10 cellular contexts compared by ENCODE assay signal in the genomic region with DNA sequence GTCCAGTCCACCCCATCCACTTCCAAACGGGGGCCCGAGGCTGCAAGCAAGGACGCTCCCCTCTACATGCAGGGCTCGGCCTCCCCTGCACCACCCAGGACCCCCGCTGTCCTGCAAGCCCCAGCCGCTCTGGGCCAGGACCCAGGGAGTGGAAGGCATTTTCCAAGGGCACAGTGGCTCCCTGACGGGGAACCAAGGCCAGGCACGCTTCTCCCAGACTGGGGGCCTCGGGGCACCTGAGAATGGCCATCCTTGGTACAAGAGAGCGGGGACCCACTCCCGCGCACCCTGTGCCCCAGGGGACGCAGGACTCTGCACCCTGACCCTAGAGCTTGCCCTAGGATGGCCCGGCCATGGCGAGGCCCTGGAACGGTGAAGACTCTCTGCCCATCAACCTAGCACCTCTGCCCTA. TPM values are rescaled to one million over a fixed set of nuclear protein-coding genes. Genes with fewer than 3 reads are reported as not detected.
DNase-seq lines count a peak whose midpoint lies in the region; ATAC-seq, FAIRE-seq and TF ChIP-seq lines count a peak whose summit lies in the region.
"Had no signal": no experiment of that assay in that cellular context is flagged by ENCODE, and none has a peak within 500 bp of the region (broad histone marks: within the 10 kb centered on the region; RNA-seq: fewer than 3 reads in every experiment).

No MANE protein-coding gene starts in this region.

- TF ChIP-seq RAD21 in SK-N-SH (IDR thresholded peaks at IDR 0.05; ENCODE audit: low read length), result no peak

- H3K27me3 Mint-ChIP-seq in activated T-helper 1 cell treated with anti-CD3 and anti-CD28 coated beads, Interleukin-12 subunit alpha, Interleukin-12 subunit beta, Interleukin-2, Interleukin-4 antibody, amounts not matched to agents 30 ng/mL and 10 ng/mL and 1 ng/mL, durations not matched to agents 14 hours and 24 hours and 36 hours (ENCODE audit: insufficient read depth), result peaks cover 45% of the 10 kb centered on the region

- H3K9me3 ChIP-seq in SK-N-SH, result no peaks in the 10 kb centered on the region; the same call in 1 of the 2 replicates
- no peaks in the 10 kb centered on the region for H3K9me3 ChIP-seq in kidney (ENCODE audit: control insufficient read depth in 1 of 2, low read length in 2 of 2)
- H3K9me3 ChIP-seq in BE2C, result no peaks in the 10 kb centered on the region
- H3K9me3 ChIP-seq: adrenal gland had no signal

- H3K9me3 Mint-ChIP-seq in activated T-helper 1 cell treated with anti-CD3 and anti-CD28 coated beads, Interleukin-12 subunit alpha, Interleukin-12 subunit beta, Interleukin-2, Interleukin-4 antibody, amounts not matched to agents 30 ng/mL and 10 ng/mL and 1 ng/mL, durations not matched to agents 14 hours and 24 hours and 36 hours, result no peaks in the 10 kb centered on the region
- no peaks in the 10 kb centered on the region for H3K9me3 Mint-ChIP-seq in stimulated activated effector memory CD8-positive, alpha-beta T cell treated with anti-CD3 and anti-CD28 coated beads, Interleukin-12 subunit alpha, Interleukin-12 subunit beta, amount 100 ng/mL, for 72 hours

- peak overlapping the region; percentile 83 for H3K4me2 ChIP-seq in SK-N-SH

- intact Hi-C loops in activated T-helper 1 cell treated with anti-CD3 and anti-CD28 coated beads, Interleukin-12 subunit alpha, Interleukin-12 subunit beta, Interleukin-2, Interleukin-4 antibody, amounts not matched to agents 30 ng/mL and 10 ng/mL and 1 ng/mL, durations not matched to agents 14 hours and 24 hours and 36 hours (cut with micrococcal nuclease), result loop anchor here (10.0 kb wide), 2 partner anchors 989 to 1579 kb away; partner anchors contain the start of gene GDI2
- intact Hi-C loops in kidney (cut with DNase I), result no loop called here

- CTCF ChIA-PET in SK-N-SH (lab: Yijun Ruan, JAX), result interaction anchor here (0.7 to 4.1 kb wide), 6 partner anchors 8 to 28 kb away, joined by 3 to 20 read pairs (median 7); no protein-coding TSS in a partner anchor

- TF ChIP-seq EP300 in SK-N-SH (IDR thresholded peaks at IDR 0.05; ENCODE audit: borderline replicate concordance in 1 of 2, low read depth in 1 of 2, low read length in 1 of 2), result no peak

- H3K4me1 Mint-ChIP-seq in activated T-helper 1 cell treated with anti-CD3 and anti-CD28 coated beads, Interleukin-12 subunit alpha, Interleukin-12 subunit beta, Interleukin-2, Interleukin-4 antibody, amounts not matched to agents 30 ng/mL and 10 ng/mL and 1 ng/mL, durations not matched to agents 14 hours and 24 hours and 36 hours (ENCODE audit: low read depth), result peaks cover 18% of the 10 kb centered on the region
- H3K4me1 Mint-ChIP-seq in stimulated activated effector memory CD8-positive, alpha-beta T cell treated with anti-CD3 and anti-CD28 coated beads, Interleukin-12 subunit alpha, Interleukin-12 subunit beta, amount 100 ng/mL, for 72 hours, result no peaks in the 10 kb centered on the region

- TF ChIP-seq CTCF in SK-N-SH (IDR thresholded peaks at IDR 0.05), result no peak
- no peak for TF ChIP-seq CTCF in kidney (IDR thresholded peaks at IDR 0.05; ENCODE audit: borderline replicate concordance, extremely low read depth, insufficient read depth)
- no peak for TF ChIP-seq CTCF in BE2C (IDR thresholded peaks at IDR 0.05; ENCODE audit: low read depth, low read length)

- peak overlapping the region; percentile 28 to 60 for H3K4me3 ChIP-seq in SK-N-SH (ENCODE audit: low read depth in 2 of 2, low read length in 1 of 2)
- H3K4me3 ChIP-seq in kidney (ENCODE audit: low read length in 2 of 2), result peak overlapping the region in 1 of 2 donors; percentile 44
- no peak overlapping the region for H3K4me3 ChIP-seq in BE2C (ENCODE audit: low read depth, low read length)

- H4K20me1 ChIP-seq in SK-N-SH (ENCODE audit: insufficient read depth), result no peaks in the 10 kb centered on the region

- peak overlapping the region; percentile 96; the same call in 1 of the 2 replicates for H2AFZ ChIP-seq in SK-N-SH (ENCODE audit: low read depth)

- POLR2A ChIA-PET in SK-N-SH (lab: Yijun Ruan, JAX), result interaction anchor here (1.0 kb wide), 1 partner anchor 11 kb away, joined by 3 read pairs; no protein-coding TSS in a partner anchor

- peak overlapping the region; percentile 76 for H3K4me3 Mint-ChIP-seq in activated T-helper 1 cell treated with anti-CD3 and anti-CD28 coated beads, Interleukin-12 subunit alpha, Interleukin-12 subunit beta, Interleukin-2, Interleukin-4 antibody, amounts not matched to agents 30 ng/mL and 10 ng/mL and 1 ng/mL, durations not matched to agents 14 hours and 24 hours and 36 hours
- peak overlapping the region; percentile 58 for H3K4me3 Mint-ChIP-seq in stimulated activated effector memory CD8-positive, alpha-beta T cell treated with anti-CD3 and anti-CD28 coated beads, Interleukin-12 subunit alpha, Interleukin-12 subunit beta, amount 100 ng/mL, for 72 hours

- H3K36me3 Mint-ChIP-seq in activated T-helper 1 cell treated with anti-CD3 and anti-CD28 coated beads, Interleukin-12 subunit alpha, Interleukin-12 subunit beta, Interleukin-2, Interleukin-4 antibody, amounts not matched to agents 30 ng/mL and 10 ng/mL and 1 ng/mL, durations not matched to agents 14 hours and 24 hours and 36 hours (ENCODE audit: low read depth), result peaks cover 5% of the 10 kb centered on the region
- H3K36me3 Mint-ChIP-seq in stimulated activated effector memory CD8-positive, alpha-beta T cell treated with anti-CD3 and anti-CD28 coated beads, Interleukin-12 subunit alpha, Interleukin-12 subunit beta, amount 100 ng/mL, for 72 hours, result no peaks in the 10 kb centered on the region

- H3F3A ChIP-seq in SK-N-SH (replicated peaks; ENCODE audit: insufficient read depth), result peaks cover 7% of the 10 kb centered on the region

- H3K79me2 ChIP-seq in SK-N-SH (ENCODE audit: insufficient read depth), result peaks cover 14% of the 10 kb centered on the region

- H3K4me1 ChIP-seq in SK-N-SH (ENCODE audit: control insufficient read depth in 1 of 2, insufficient read depth in 2 of 2, low read depth in 1 of 2, low read length in 1 of 2) (peaks cover 0 to 11% of the 10 kb centered on the region in 2 experiments; a peak in 1 of 4 replicates), kidney (ENCODE audit: control insufficient read depth in 1 of 2, insufficient read depth in 1 of 2, low read depth in 1 of 2, low read length in 2 of 2) (no peaks in the 10 kb centered on the region), BE2C (no peaks in the 10 kb centered on the region)

- H3K27ac ChIP-seq in SK-N-SH (ENCODE audit: low read depth in 2 of 2, low read length in 1 of 2) (peak overlapping the region in 1 of 2 experiments; percentile 71; a peak in 1 of 4 replicates), kidney (ENCODE audit: low read depth in 2 of 2, low read length in 2 of 2) (no peak overlapping the region)

- ATAC-seq in SK-N-SH treated with all-trans-retinoic acid at 6 μM for 48 hours, result no peak
- ATAC-seq in stimulated activated effector memory CD8-positive, alpha-beta T cell treated with anti-CD3 and anti-CD28 coated beads, Interleukin-12 subunit alpha, Interleukin-12 subunit beta, amount 100 ng/mL, for 72 hours, result no peak

- FAIRE-seq in kidney (lab: Jason Lieb, UNC), result no peak
- FAIRE-seq: A204.1 had no signal

- H3K27ac Mint-ChIP-seq in activated T-helper 1 cell treated with anti-CD3 and anti-CD28 coated beads, Interleukin-12 subunit alpha, Interleukin-12 subunit beta, Interleukin-2, Interleukin-4 antibody, amounts not matched to agents 30 ng/mL and 10 ng/mL and 1 ng/mL, durations not matched to agents 14 hours and 24 hours and 36 hours, result no peak overlapping the region
- H3K27ac Mint-ChIP-seq in stimulated activated effector memory CD8-positive, alpha-beta T cell treated with anti-CD3 and anti-CD28 coated beads, Interleukin-12 subunit alpha, Interleukin-12 subunit beta, amount 100 ng/mL, for 72 hours, result no peak overlapping the region

- WGBS in SK-N-SH (ENCODE audit: low lambda C conversion rate), result 95% methylated on average over 4 of the region's 16 CpGs

- H3K9me2 ChIP-seq in SK-N-SH, result no peaks in the 10 kb centered on the region

- no peaks in the 10 kb centered on the region for H3K27me3 ChIP-seq in SK-N-SH (ENCODE audit: insufficient read depth)
- H3K27me3 ChIP-seq in BE2C, result no peaks in the 10 kb centered on the region
- H3K27me3 ChIP-seq: adrenal gland had no signal

- no peak for DNase-seq in SK-N-SH
- no peak for DNase-seq in activated T-helper 1 cell treated with anti-CD3 and anti-CD28 coated beads, Interleukin-12 subunit alpha, Interleukin-12 subunit beta, Interleukin-2, Interleukin-4 antibody, amounts not matched to agents 30 ng/mL and 10 ng/mL and 1 ng/mL, durations not matched to agents 14 hours and 24 hours and 36 hours (ENCODE audit: low spot score)
- DNase-seq in kidney, result peak; percentile 76
- no peak for DNase-seq in stimulated activated effector memory CD8-positive, alpha-beta T cell treated with anti-CD3 and anti-CD28 coated beads, Interleukin-12 subunit alpha, Interleukin-12 subunit beta, amount 100 ng/mL, for 72 hours (ENCODE audit: low spot score in 2 of 2)
- DNase-seq in COLO668 (lab: John Stamatoyannopoulos, UW; ENCODE audit: unreplicated experiment), result no peak
- no peak for DNase-seq in BE2C
- no peak for DNase-seq in NK-92 (lab: John Stamatoyannopoulos, UW; ENCODE audit: unreplicated experiment)

- no peak overlapping the region for H3K9ac ChIP-seq in SK-N-SH
- no peak overlapping the region for H3K9ac ChIP-seq in kidney (ENCODE audit: low read length in 2 of 2)

- H3K36me3 ChIP-seq in SK-N-SH (replicated peaks in 1 of 2; ENCODE audit: control insufficient read depth in 1 of 2, insufficient read depth in 2 of 2, low read length in 1 of 2) (no peaks in the 10 kb centered on the region), kidney (ENCODE audit: control insufficient read depth in 1 of 2, insufficient read depth in 2 of 2, low read length in 2 of 2) (no peaks in the 10 kb centered on the region), BE2C (no peaks in the 10 kb centered on the region)
- H3K36me3 ChIP-seq: adrenal gland had no signal

TF ChIP-seq in SK-N-SH, 30 proteins besides CTCF, POLR2A, EP300 and RAD21 (continues in another document):
- TF ChIP-seq POLR2AphosphoS5 (IDR thresholded peaks at IDR 0.05; ENCODE audit: low read depth, low read length), result no peak
- TF ChIP-seq NRF1 (IDR thresholded peaks at IDR 0.05; ENCODE audit: low read depth, low read length), result no peak
- no peak for TF ChIP-seq CHD2 (IDR thresholded peaks at IDR 0.05; ENCODE audit: low read length, partially characterized antibody)

TF ChIP-seq in SK-N-SH treated with all-trans-retinoic acid at 6 μM for 48 hours, 23 proteins besides CTCF, POLR2A, EP300 and RAD21 (continues in another document):
- no peak for TF ChIP-seq ZNF565 (CRISPR knock-in tag; conservative IDR thresholded peaks at IDR 0.05; ENCODE audit: low read depth)
- no peak for TF ChIP-seq ZFP30 (CRISPR knock-in tag; IDR thresholded peaks at IDR 0.05)

RNA-seq across cellular contexts. Expression of gene AKR1E2, which starts 0.5 kb away (rescaled TPM):
- 5.8 and 6.9 TPM in 2 replicates for polyA plus RNA-seq in SK-N-SH (2012; rRNA removed)
- polyA plus RNA-seq in SK-N-SH (2012; cell fraction: cytosol; rRNA removed), result 4.3 and 5.0 TPM in 2 replicates
- polyA plus RNA-seq in SK-N-SH (2012; cell fraction: nucleus; rRNA removed), result 17.5 and 19.0 TPM in 2 replicates
- 6.2 and 6.6 TPM in 2 replicates for total RNA-seq in activated T-helper 1 cell treated with anti-CD3 and anti-CD28 coated beads, Interleukin-12 subunit alpha, Interleukin-12 subunit beta, Interleukin-2, Interleukin-4 antibody, amounts not matched to agents 30 ng/mL and 10 ng/mL and 1 ng/mL, durations not matched to agents 14 hours and 24 hours and 36 hours
- total RNA-seq in kidney, result 5.8 TPM
- polyA plus RNA-seq in kidney (ENCODE audit: insufficient read depth, low read depth, low replicate concordance), result 1.8 TPM
- polyA plus RNA-seq in BE2C (2012; ENCODE audit: insufficient read depth, insufficient read length, low read depth), result 16.7 TPM
